In genomic region chr6:27539551-27539950, GRCh38 we compare ENCODE assay signal across 16 cellular contexts.
DNase-seq lines count a peak whose midpoint lies in the region; ATAC-seq and TF ChIP-seq lines count a peak whose summit lies in the region.
"Had no signal": no experiment of that assay in that cellular context is flagged by ENCODE, and none has a peak within 500 bp of the region (broad histone marks: within the 10 kb centered on the region; RNA-seq: fewer than 3 reads in every experiment).

No MANE protein-coding gene starts in this region.

- POLR2A ChIA-PET in activated CD8-positive, alpha-beta T cell treated with anti-CD3 and anti-CD28 coated beads, Interleukin-2, amount 10 ng/mL, durations not matched to agents 7 days and 5 days (lab: Charles Lee): no interaction called here

- H3K4me1 Mint-ChIP-seq in neural crest cell: peaks cover under 1% of the 10 kb centered on the region
- peaks cover 4% of the 10 kb centered on the region for H3K4me1 Mint-ChIP-seq in activated CD8-positive, alpha-beta T cell treated with anti-CD3 and anti-CD28 coated beads, Interleukin-2, amount 10 ng/mL, durations not matched to agents 7 days and 5 days (ENCODE audit: low read depth)

- H3K27me3 Mint-ChIP-seq in neural crest cell (ENCODE audit: low read depth): peaks cover 84% of the 10 kb centered on the region
- H3K27me3 Mint-ChIP-seq in activated CD8-positive, alpha-beta T cell treated with anti-CD3 and anti-CD28 coated beads, Interleukin-2, amount 10 ng/mL, durations not matched to agents 7 days and 5 days (ENCODE audit: low read depth): peaks cover 56% of the 10 kb centered on the region

- peak overlapping the region; percentile 71 for H3K4me2 ChIP-seq in hepatocyte

- H3K27me3 ChIP-seq in H7 (ENCODE audit: control insufficient read depth, insufficient read depth, low read length) (peaks cover 4% of the 10 kb centered on the region; the same call in 1 of the 2 replicates), NT2/D1 (ENCODE audit: insufficient read depth, insufficient read length) (no peaks in the 10 kb centered on the region), hepatocyte (peaks cover 42% of the 10 kb centered on the region)

- H3K9ac ChIP-seq in NT2/D1 (ENCODE audit: insufficient read length, low read depth): no peak overlapping the region
- H3K9ac ChIP-seq: GM23248 had no signal

- no peaks in the 10 kb centered on the region for H4K20me1 ChIP-seq in hepatocyte (ENCODE audit: insufficient read depth, poor library complexity, severe bottlenecking)

- no peaks in the 10 kb centered on the region for H3K9me2 ChIP-seq in hepatocyte (replicated peaks; ENCODE audit: insufficient read depth)

- no peak overlapping the region for H2AFZ ChIP-seq in hepatocyte
- H2AFZ ChIP-seq: GM23248 had no signal

- DNase-seq in H7 (no peak), NT2/D1 (ENCODE audit: low read depth, low spot score) (no peak), hepatocyte (ENCODE audit: low spot score) (no peak), neural crest cell (ENCODE audit: low read depth, low spot score) (no peak), posterior vena cava (ENCODE audit: low spot score) (no peak), NCI-H187 (lab: John Stamatoyannopoulos, UW) (no peak)
- no peak for DNase-seq in activated CD8-positive, alpha-beta T cell treated with anti-CD3 and anti-CD28 coated beads, Interleukin-2, amount 10 ng/mL, durations not matched to agents 7 days and 5 days
- DNase-seq: DMS153, GM23248, NCI-H1105 treated with DMSO at 0.1 percent for 48 hours, NCI-H1694 treated with DMSO at 0.1 percent for 48 hours, NCI-H345, NCI-H526, RPMI8226 had no signal

- no peak overlapping the region for H3K27ac ChIP-seq in hepatocyte
- H3K27ac ChIP-seq: C4-2B, GM23248 had no signal

- H3K9me3 ChIP-seq in NT2/D1 (ENCODE audit: insufficient read depth, low read length) (no peaks in the 10 kb centered on the region), hepatocyte (ENCODE audit: low read depth) (no peaks in the 10 kb centered on the region)

- no peak for ATAC-seq in GM21619 (IDR thresholded peaks at IDR 0.05; ENCODE audit: unreplicated experiment)
- no peak for ATAC-seq in activated CD8-positive, alpha-beta T cell treated with anti-CD3 and anti-CD28 coated beads, Interleukin-2, amount 10 ng/mL, durations not matched to agents 7 days and 5 days

- H3K36me3 ChIP-seq in H7 (replicated peaks; ENCODE audit: control insufficient read depth, insufficient read depth, low read length) (no peaks in the 10 kb centered on the region), NT2/D1 (ENCODE audit: insufficient read depth, insufficient read length, low read length) (no peaks in the 10 kb centered on the region), hepatocyte (replicated peaks; ENCODE audit: insufficient read depth, low read depth) (no peaks in the 10 kb centered on the region)

- no peaks in the 10 kb centered on the region for H3K36me3 Mint-ChIP-seq in neural crest cell (ENCODE audit: low read depth)
- H3K36me3 Mint-ChIP-seq in activated CD8-positive, alpha-beta T cell treated with anti-CD3 and anti-CD28 coated beads, Interleukin-2, amount 10 ng/mL, durations not matched to agents 7 days and 5 days (ENCODE audit: low read depth): peaks cover 6% of the 10 kb centered on the region

- intact Hi-C loops in posterior vena cava (cut with DNase I): no loop called here

- no peaks in the 10 kb centered on the region for H3K4me1 ChIP-seq in NT2/D1 (ENCODE audit: insufficient read depth, insufficient read length)
- H3K4me1 ChIP-seq in hepatocyte (ENCODE audit: insufficient read depth): no peaks in the 10 kb centered on the region

- H3K4me3 ChIP-seq in H7 (ENCODE audit: insufficient read depth, low read depth, low read length) (peak overlapping the region; percentile 41), NT2/D1 (ENCODE audit: insufficient read length, low read depth) (peak overlapping the region; percentile 47), hepatocyte (no peak overlapping the region)

- no peak overlapping the region for H3K27ac Mint-ChIP-seq in neural crest cell (ENCODE audit: unreplicated experiment)
- H3K27ac Mint-ChIP-seq in activated CD8-positive, alpha-beta T cell treated with anti-CD3 and anti-CD28 coated beads, Interleukin-2, amount 10 ng/mL, durations not matched to agents 7 days and 5 days: no peak overlapping the region

- no peaks in the 10 kb centered on the region for H3K79me2 ChIP-seq in hepatocyte

- CTCF ChIA-PET in activated CD8-positive, alpha-beta T cell treated with anti-CD3 and anti-CD28 coated beads, Interleukin-2, amount 10 ng/mL, durations not matched to agents 7 days and 5 days (lab: Charles Lee): no interaction called here

- TF ChIP-seq CTCF in hepatocyte (IDR thresholded peaks at IDR 0.05; ENCODE audit: poor library complexity) (no peak), neural crest cell (conservative IDR thresholded peaks at IDR 0.05) (no peak)

- 50% methylated on average over 13 of the region's 13 CpGs for WGBS in hepatocyte (ENCODE audit: low lambda C conversion rate, missing lambda C conversion rate)

- H3K9me3 Mint-ChIP-seq in neural crest cell: no peaks in the 10 kb centered on the region
- H3K9me3 Mint-ChIP-seq in activated CD8-positive, alpha-beta T cell treated with anti-CD3 and anti-CD28 coated beads, Interleukin-2, amount 10 ng/mL, durations not matched to agents 7 days and 5 days (ENCODE audit: insufficient read depth): peaks cover 4% of the 10 kb centered on the region

- peak overlapping the region; percentile 74 for H3K4me3 Mint-ChIP-seq in neural crest cell
- H3K4me3 Mint-ChIP-seq in activated CD8-positive, alpha-beta T cell treated with anti-CD3 and anti-CD28 coated beads, Interleukin-2, amount 10 ng/mL, durations not matched to agents 7 days and 5 days: no peak overlapping the region
